ENCODE assay signal across 22 cellular contexts in the genomic region with DNA sequence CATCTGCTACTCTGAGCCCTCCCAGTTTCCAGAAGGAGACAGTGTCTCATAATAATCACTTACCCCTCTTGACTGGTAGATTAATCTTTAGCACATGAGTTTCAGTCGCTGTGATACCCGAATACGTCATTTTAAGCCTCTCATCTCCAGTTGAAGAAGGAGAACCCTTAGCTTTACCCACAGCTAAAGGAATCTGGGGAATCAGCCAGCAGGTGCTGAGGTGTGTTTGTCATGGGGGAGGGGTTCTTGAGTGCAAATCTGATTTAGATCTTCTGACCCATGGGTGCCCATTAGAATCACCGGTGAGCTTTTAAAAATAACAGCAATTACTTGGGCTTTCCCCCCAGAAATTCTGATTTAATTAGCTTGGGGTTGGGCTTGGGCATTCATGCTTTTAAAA. TPM values are rescaled to one million over a fixed set of nuclear protein-coding genes. Genes with fewer than 3 reads are reported as not detected.
"Had no signal": no experiment of that assay in that cellular context is flagged by ENCODE, and none has a peak within 500 bp of the region (broad histone marks: within the 10 kb centered on the region; RNA-seq: fewer than 3 reads in every experiment).

No MANE protein-coding gene starts in this region.

- H3K4me3 ChIP-seq: dorsolateral prefrontal cortex, hepatocyte, neural progenitor cell, ovary, right lobe of liver, smooth muscle cell, tibial nerve had no signal

- H3K36me3 Mint-ChIP-seq: activated naive CD8-positive, alpha-beta T cell; neural progenitor cell had no signal

- H3K4me3 Mint-ChIP-seq: activated CD4-positive, alpha-beta T cell treated with anti-CD3 and anti-CD28 coated beads, Interleukin-2, amount 10 ng/mL, durations not matched to agents 7 days and 5 days; activated naive CD8-positive, alpha-beta T cell; activated T-cell treated with anti-CD3 and anti-CD28 coated beads, Interleukin-2, amount 50 U/mL, for 72 hours; naive B cell; neural progenitor cell had no signal

- ATAC-seq: activated T-cell treated with anti-CD3 and anti-CD28 coated beads, Interleukin-2, amount 50 U/mL, for 72 hours; right lobe of liver had no signal

- H3K27ac Mint-ChIP-seq: activated CD4-positive, alpha-beta T cell treated with anti-CD3 and anti-CD28 coated beads, Interleukin-2, amount 10 ng/mL, durations not matched to agents 7 days and 5 days; activated naive CD8-positive, alpha-beta T cell; activated T-cell treated with anti-CD3 and anti-CD28 coated beads, Interleukin-2, amount 50 U/mL, for 72 hours; neural progenitor cell had no signal

- H3K9me3 Mint-ChIP-seq: activated T-cell treated with anti-CD3 and anti-CD28 coated beads, Interleukin-2, amount 50 U/mL, for 72 hours had no signal

- DNase-seq: activated CD4-positive, alpha-beta T cell treated with anti-CD3 and anti-CD28 coated beads, Interleukin-2, amount 10 ng/mL, durations not matched to agents 7 days and 5 days; activated CD4-positive, CD25-positive, alpha-beta regulatory T cell; activated CD8-positive, alpha-beta memory T cell treated with anti-CD3 and anti-CD28 coated beads, Interleukin-2, amount 50 U/mL, for 48 hours; activated gamma-delta T cell; activated T-cell treated with anti-CD3 and anti-CD28 coated beads, Interleukin-2, amount 50 U/mL, for 72 hours; amniotic stem cell; dorsolateral prefrontal cortex; islet precursor cell; mammary epithelial cell; naive B cell; ovary; right lobe of liver; stimulated activated CD4-positive, alpha-beta T cell treated with anti-CD3 and anti-CD28 coated beads, Interleukin-4, amount 100 ng/mL, for 4 hours; stimulated activated CD8-positive, alpha-beta memory T cell treated with anti-CD3 and anti-CD28 coated beads, Interleukin-4, amount 100 ng/mL, for 48 hours; stimulated activated naive CD4-positive, alpha-beta T cell treated with Interleukin-2 at 50 U/mL for 16 hours; substantia nigra had no signal

- H3K4me1 Mint-ChIP-seq: activated CD4-positive, alpha-beta T cell treated with anti-CD3 and anti-CD28 coated beads, Interleukin-2, amount 10 ng/mL, durations not matched to agents 7 days and 5 days; naive B cell had no signal

RNA-seq across cellular contexts. Expression of a gene that starts 56.1 kb away (rescaled TPM):
- total RNA-seq: pulmonary artery endothelial cell had no signal
